15 cellular contexts compared by ENCODE assay signal in the genomic region with DNA sequence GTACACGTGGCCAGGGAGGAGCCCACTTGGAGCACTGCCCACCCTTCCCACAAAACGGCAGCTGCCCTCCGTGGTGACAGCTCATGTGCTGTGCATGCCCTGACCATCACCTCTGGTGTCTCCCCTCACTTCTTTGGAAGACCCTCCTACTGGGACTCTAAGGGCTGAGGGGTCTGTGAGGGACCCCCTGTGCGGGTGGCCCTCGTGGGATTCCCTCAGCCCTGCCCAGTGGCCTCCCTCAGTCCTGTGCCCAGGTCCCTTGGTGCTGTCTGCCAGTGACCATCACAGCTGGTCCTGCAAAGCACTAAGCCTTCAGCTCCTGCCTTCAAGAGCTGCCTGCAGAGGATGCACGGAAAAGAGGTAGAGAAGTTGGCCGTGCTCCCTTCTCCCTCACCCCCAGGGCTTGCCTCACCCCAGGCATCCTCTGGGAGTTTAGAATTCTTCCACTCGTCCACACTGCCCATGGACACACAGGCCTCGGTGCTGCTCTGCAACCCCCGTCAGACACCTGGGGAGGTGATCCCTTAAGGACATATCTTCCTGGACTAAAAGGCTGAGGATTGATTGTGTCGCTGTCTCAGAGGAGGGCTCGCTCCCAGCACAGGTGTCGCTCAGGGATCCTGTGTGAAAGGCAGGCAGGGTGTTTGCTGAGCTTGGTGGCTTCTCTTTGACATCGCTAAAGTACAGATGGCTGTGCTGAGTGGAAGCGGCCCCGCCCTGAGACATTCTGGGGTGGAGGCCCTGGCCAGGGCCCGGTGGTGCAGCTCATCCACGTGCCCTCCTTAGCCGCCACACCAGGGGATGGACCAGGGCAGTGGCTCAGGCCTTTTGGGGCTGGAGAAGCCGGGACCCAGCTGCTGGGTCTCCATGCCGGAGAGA.
DNase-seq lines count a peak whose midpoint lies in the region; ATAC-seq, FAIRE-seq and TF ChIP-seq lines count a peak whose summit lies in the region.
"Had no signal": no experiment of that assay in that cellular context is flagged by ENCODE, and none has a peak within 500 bp of the region (broad histone marks: within the 10 kb centered on the region; RNA-seq: fewer than 3 reads in every experiment).

No MANE protein-coding gene starts in this region.

- H2BK120ac ChIP-seq in H1 (replicated peaks; ENCODE audit: low read depth, low read length), result no peak overlapping the region

- H4K5ac ChIP-seq in H1 (ENCODE audit: insufficient read length, low read depth, low read length), result no peak overlapping the region

- no peak overlapping the region for H3K56ac ChIP-seq in H1 (replicated peaks; ENCODE audit: insufficient read length, low read depth, low read length)

- H2BK20ac ChIP-seq in H1 (ENCODE audit: low read length), result no peak overlapping the region

- no peak overlapping the region for H3K4ac ChIP-seq in H1 (replicated peaks; ENCODE audit: insufficient read length, low read depth, low read length)

- 92% methylated on average over 20 of the region's 21 CpGs; no CpG with 5 or more reads in 1 of the 2 experiments for WGBS in H1 (ENCODE audit: extremely low coverage in 1 of 2, insufficient coverage in 1 of 2, insufficient read length in 1 of 2, insufficient replicate concordance in 2 of 2, low coverage in 1 of 2, low lambda C conversion rate in 2 of 2, missing lambda C conversion rate in 1 of 2), 2 experiments

- H3K4me1 ChIP-seq in H1 (replicated peaks in 1 of 4; ENCODE audit: control insufficient read depth in 3 of 4, insufficient read depth in 4 of 4, low read length in 3 of 4), result no peaks in the 10 kb centered on the region
- H3K4me1 ChIP-seq: SJSA1 had no signal

- no peak overlapping the region for H3K14ac ChIP-seq in H1 (ENCODE audit: insufficient read length)

- no peak overlapping the region for H3K4me2 ChIP-seq in H1 (ENCODE audit: insufficient read depth in 1 of 2, low read depth in 2 of 2, low read length in 2 of 2)

- H4K91ac ChIP-seq in H1 (replicated peaks; ENCODE audit: insufficient read length, low read length), result no peak overlapping the region

- no peaks in the 10 kb centered on the region for H3K9me3 ChIP-seq in H1 (ENCODE audit: insufficient read depth in 2 of 2, low read depth in 1 of 2, low read length in 1 of 2)
- H3K9me3 ChIP-seq: SJSA1 had no signal

- no peak overlapping the region for H3K4me3 Mint-ChIP-seq in stimulated activated naive CD8-positive, alpha-beta T cell treated with anti-CD3 and anti-CD28 coated beads, Interleukin-15, amount 100 ng/mL, for 72 hours
- no peak overlapping the region for H3K4me3 Mint-ChIP-seq in osteocyte (ENCODE audit: unreplicated experiment)

- no peaks in the 10 kb centered on the region for H4K20me1 ChIP-seq in H1 (replicated peaks in 1 of 2; ENCODE audit: control insufficient read depth in 1 of 2, insufficient read depth in 2 of 2, low read length in 2 of 2)

- peak overlapping the region; percentile 52; the same call in 1 of the 2 replicates for H4K8ac ChIP-seq in H1 (ENCODE audit: extremely low read depth, insufficient read depth, low read length)

- no peak for TF ChIP-seq POLR2A in H1 (IDR thresholded peaks at IDR 0.05; ENCODE audit: control extremely low read depth in 1 of 2, low read depth in 2 of 2, low read length in 2 of 2)

- no peaks in the 10 kb centered on the region for H3K36me3 ChIP-seq in H1 (ENCODE audit: control insufficient read depth in 2 of 4, insufficient read depth in 4 of 4, low read length in 3 of 4)
- H3K36me3 ChIP-seq: SJSA1 had no signal

- H2AK5ac ChIP-seq in H1 (ENCODE audit: low read depth, low read length), result no peak overlapping the region

- peaks cover 5% of the 10 kb centered on the region for H3K36me3 Mint-ChIP-seq in osteocyte (ENCODE audit: unreplicated experiment)

- no peak overlapping the region for H2AFZ ChIP-seq in H1 (ENCODE audit: low read length)

- CTCF ChIA-PET in H1 (lab: Charles Lee; ENCODE audit: partially characterized antibody), result interaction anchor here (0.9 to 2.1 kb wide), 4 partner anchors 19 to 145 kb away, joined by 3 to 9 read pairs (median 6); no protein-coding TSS in a partner anchor

- no peaks in the 10 kb centered on the region for H3K27me3 ChIP-seq in H1 (replicated peaks in 1 of 4; ENCODE audit: control insufficient read depth in 3 of 4, extremely low read depth in 1 of 4, insufficient read depth in 3 of 4, low read length in 3 of 4)
- H3K27me3 ChIP-seq: SJSA1 had no signal

- H3K23ac ChIP-seq in H1 (ENCODE audit: insufficient read length), result no peak overlapping the region

- no peaks in the 10 kb centered on the region for H3K23me2 ChIP-seq in H1 (ENCODE audit: low read depth, low read length)

- no peaks in the 10 kb centered on the region for H3K4me1 Mint-ChIP-seq in stimulated activated naive CD8-positive, alpha-beta T cell treated with anti-CD3 and anti-CD28 coated beads, Interleukin-15, amount 100 ng/mL, for 72 hours
- H3K4me1 Mint-ChIP-seq in osteocyte (ENCODE audit: unreplicated experiment), result no peaks in the 10 kb centered on the region

- no peak overlapping the region for H2BK5ac ChIP-seq in H1 (ENCODE audit: low read depth, low read length)

- no peak overlapping the region for H3K27ac ChIP-seq in H1 (ENCODE audit: low read depth, low read length)
- H3K27ac ChIP-seq: SJSA1 had no signal

- no peak for TF ChIP-seq EP300 in H1 (IDR thresholded peaks at IDR 0.05; ENCODE audit: borderline replicate concordance in 1 of 2, low read depth in 2 of 2, low read length in 2 of 2)

- H3K79me2 ChIP-seq in H1 (ENCODE audit: control insufficient read depth in 1 of 2, insufficient read depth in 2 of 2, low read length in 2 of 2), result no peaks in the 10 kb centered on the region

- no peak for DNase-seq in stimulated activated naive CD8-positive, alpha-beta T cell treated with anti-CD3 and anti-CD28 coated beads, Interleukin-15, Interleukin-2, amounts not matched to agents 100 U/mL and 50 U/mL, for 24 hours
- DNase-seq in stimulated activated naive CD8-positive, alpha-beta T cell treated with anti-CD3 and anti-CD28 coated beads, Interleukin-15, amount 100 ng/mL, for 72 hours, result no peak
- DNase-seq in H1 (ENCODE audit: low read depth in 1 of 2, low spot score in 2 of 2) (no peak), osteocyte (ENCODE audit: extremely low spot score, unreplicated experiment) (peak; percentile 57), NCI-H187 treated with DMSO at 0.1 percent for 48 hours (lab: John Stamatoyannopoulos, UW) (no peak)
- DNase-seq: COR-L47, EL, H7, NCI-H1436 treated with DMSO at 0.1 percent for 48 hours, NCI-H345, NCI-H69 had no signal

- H3K27ac Mint-ChIP-seq in stimulated activated naive CD8-positive, alpha-beta T cell treated with anti-CD3 and anti-CD28 coated beads, Interleukin-15, amount 100 ng/mL, for 72 hours, result no peak overlapping the region
- no peak overlapping the region for H3K27ac Mint-ChIP-seq in osteocyte (ENCODE audit: unreplicated experiment)

- ATAC-seq in stimulated activated naive CD8-positive, alpha-beta T cell treated with anti-CD3 and anti-CD28 coated beads, Interleukin-15, Interleukin-2, amounts not matched to agents 100 U/mL and 50 U/mL, for 24 hours, result peak; percentile 23
- no peak for ATAC-seq in stimulated activated naive CD8-positive, alpha-beta T cell treated with anti-CD3 and anti-CD28 coated beads, Interleukin-15, amount 100 ng/mL, for 72 hours
- ATAC-seq in GM19395 (IDR thresholded peaks at IDR 0.05; ENCODE audit: unreplicated experiment), result no peak
- ATAC-seq in GM21786 (IDR thresholded peaks at IDR 0.05; ENCODE audit: unreplicated experiment), result no peak
- ATAC-seq: K562 had no signal

- FAIRE-seq in H1 (lab: Jason Lieb, UNC), result no peak
- FAIRE-seq: K562 had no signal

- H2BK12ac ChIP-seq in H1 (ENCODE audit: low read depth, low read length), result no peak overlapping the region

- no peak for TF ChIP-seq RAD21 in H1 (IDR thresholded peaks at IDR 0.05 in 1 of 2, conservative IDR thresholded peaks at IDR 0.05 in 1 of 2; ENCODE audit: low read depth in 2 of 2, low read length in 2 of 2)

- H3K4me3 ChIP-seq in H1 (ENCODE audit: extremely low read depth in 1 of 4, insufficient read depth in 2 of 4, low read depth in 3 of 4, low read length in 4 of 4), result no peak overlapping the region
- H3K4me3 ChIP-seq: K562, SJSA1 had no signal

- no peaks in the 10 kb centered on the region for H3K9me3 Mint-ChIP-seq in stimulated activated naive CD8-positive, alpha-beta T cell treated with anti-CD3 and anti-CD28 coated beads, Interleukin-15, amount 100 ng/mL, for 72 hours
- H3K9me3 Mint-ChIP-seq in osteocyte (ENCODE audit: unreplicated experiment), result no peaks in the 10 kb centered on the region

- TF ChIP-seq CTCF in H1 (IDR thresholded peaks at IDR 0.05; ENCODE audit: control extremely low read depth in 1 of 3, insufficient read depth in 1 of 3, low read depth in 1 of 3, low read length in 3 of 3), result no peak
- TF ChIP-seq CTCF in osteocyte (IDR thresholded peaks at IDR 0.05), result no peak

- POLR2A ChIA-PET in H1 (lab: Charles Lee; ENCODE audit: partially characterized antibody), result no interaction called here

- no peak overlapping the region for H3K18ac ChIP-seq in H1 (ENCODE audit: extremely low read depth, low read length)

- H3K27me3 Mint-ChIP-seq in stimulated activated naive CD8-positive, alpha-beta T cell treated with anti-CD3 and anti-CD28 coated beads, Interleukin-15, amount 100 ng/mL, for 72 hours, result peaks cover 50% of the 10 kb centered on the region
- peaks cover 16% of the 10 kb centered on the region for H3K27me3 Mint-ChIP-seq in osteocyte (ENCODE audit: unreplicated experiment)

- H3K9ac ChIP-seq in H1 (replicated peaks in 1 of 4; ENCODE audit: extremely low read depth in 1 of 4, low read depth in 3 of 4, low read length in 3 of 4), result no peak overlapping the region

- no peak overlapping the region for H2BK15ac ChIP-seq in H1 (ENCODE audit: low read length)

- no peaks in the 10 kb centered on the region for H3K79me1 ChIP-seq in H1 (ENCODE audit: low read depth, low read length)

TF ChIP-seq in H1, 55 proteins besides CTCF, POLR2A, EP300 and RAD21 (continues in another document):
- TF ChIP-seq ASH2L (IDR thresholded peaks at IDR 0.05; ENCODE audit: low read length) (no peak), SIN3A (conservative IDR thresholded peaks at IDR 0.05 in 1 of 2, IDR thresholded peaks at IDR 0.05 in 1 of 2; ENCODE audit: low read depth in 1 of 2, low read length in 2 of 2) (no peak), TAF1 (IDR thresholded peaks at IDR 0.05; ENCODE audit: low read depth, low read length) (no peak), HDAC6 (IDR thresholded peaks at IDR 0.05; ENCODE audit: low read depth, low read length) (no peak), TAF7 (optimal IDR thresholded peaks at IDR 0.05; ENCODE audit: borderline replicate concordance, low read depth, low read length) (no peak), TBP (IDR thresholded peaks at IDR 0.05; ENCODE audit: low read depth, low read length) (no peak), SP4 (IDR thresholded peaks at IDR 0.05; ENCODE audit: low read length) (no peak), SAP30 (IDR thresholded peaks at IDR 0.05; ENCODE audit: insufficient read depth, insufficient replicate concordance, low read length) (no peak), HDAC2 (IDR thresholded peaks at IDR 0.05; ENCODE audit: borderline replicate concordance in 1 of 2, low read depth in 2 of 2, low read length in 2 of 2) (no peak)
